In genomic region chr6:21808551-21809181, GRCh38 we compare ENCODE assay signal across 1 cellular context.
A peak's percentile ranks its signal among the peaks of the same experiment; 100 is the strongest.
TF ChIP-seq lines count a peak whose summit lies in the region.

No MANE protein-coding gene starts in this region.

TF ChIP-seq in HEK293, 187 proteins besides CTCF, POLR2A, EP300 and RAD21 (continued from another document):
- TF ChIP-seq ZNF654 (tag by site-specific recombination; IDR thresholded peaks at IDR 0.05; ENCODE audit: low read depth) (no peak), TRIM28 (IDR thresholded peaks at IDR 0.05; ENCODE audit: borderline replicate concordance, low read length) (peak; percentile 56; the same call in 1 of the 2 replicates), ZXDB (tag by site-specific recombination; IDR thresholded peaks at IDR 0.05) (peak; percentile 25; the same call in 1 of the 2 replicates), ZNF621 (tag by site-specific recombination; IDR thresholded peaks at IDR 0.05) (no peak), ZNF791 (tag by site-specific recombination; IDR thresholded peaks at IDR 0.05) (no peak), ZNF335 (tag by site-specific recombination; conservative IDR thresholded peaks at IDR 0.05) (peak; percentile 56), ZBTB48 (tag by site-specific recombination; IDR thresholded peaks at IDR 0.05) (no peak), MZF1 (tag by site-specific recombination; IDR thresholded peaks at IDR 0.05; ENCODE audit: borderline replicate concordance) (no peak), IKZF3 (tag by site-specific recombination; IDR thresholded peaks at IDR 0.05) (peak; percentile 47), ZNF366 (tag by site-specific recombination; conservative IDR thresholded peaks at IDR 0.05) (no peak), ZNF202 (tag by site-specific recombination; IDR thresholded peaks at IDR 0.05; ENCODE audit: borderline replicate concordance) (no peak), ZSCAN30 (tag by site-specific recombination; IDR thresholded peaks at IDR 0.05) (0 out of 2 replicates have a peak, but pooled peaks have one; percentile 20), ZBTB8A (tag by site-specific recombination; IDR thresholded peaks at IDR 0.05) (0 out of 2 replicates have a peak, but pooled peaks have one; percentile 6), ZNF341 (tag by site-specific recombination; IDR thresholded peaks at IDR 0.05; ENCODE audit: low read depth) (peak; percentile 62), ZNF768 (tag by site-specific recombination; IDR thresholded peaks at IDR 0.05) (no peak), ZNF843 (tag by site-specific recombination; IDR thresholded peaks at IDR 0.05) (no peak; the same call in 1 of the 2 replicates), ZNF571 (tag by site-specific recombination; IDR thresholded peaks at IDR 0.05) (no peak), ZNF629 (tag by site-specific recombination; IDR thresholded peaks at IDR 0.05) (no peak), INSM2 (tag by site-specific recombination; IDR thresholded peaks at IDR 0.05) (no peak), OSR2 (tag by site-specific recombination; IDR thresholded peaks at IDR 0.05) (peak; percentile 56), HOXC10 (CRISPR knock-in tag; IDR thresholded peaks at IDR 0.05) (no peak), ZNF10 (tag by site-specific recombination; IDR thresholded peaks at IDR 0.05) (peak; percentile 61; the same call in 1 of the 2 replicates), ZNF2 (tag by site-specific recombination; IDR thresholded peaks at IDR 0.05) (0 out of 2 replicates have a peak, but pooled peaks have one; percentile 19)
- TF ChIP-seq, protein P1, sequence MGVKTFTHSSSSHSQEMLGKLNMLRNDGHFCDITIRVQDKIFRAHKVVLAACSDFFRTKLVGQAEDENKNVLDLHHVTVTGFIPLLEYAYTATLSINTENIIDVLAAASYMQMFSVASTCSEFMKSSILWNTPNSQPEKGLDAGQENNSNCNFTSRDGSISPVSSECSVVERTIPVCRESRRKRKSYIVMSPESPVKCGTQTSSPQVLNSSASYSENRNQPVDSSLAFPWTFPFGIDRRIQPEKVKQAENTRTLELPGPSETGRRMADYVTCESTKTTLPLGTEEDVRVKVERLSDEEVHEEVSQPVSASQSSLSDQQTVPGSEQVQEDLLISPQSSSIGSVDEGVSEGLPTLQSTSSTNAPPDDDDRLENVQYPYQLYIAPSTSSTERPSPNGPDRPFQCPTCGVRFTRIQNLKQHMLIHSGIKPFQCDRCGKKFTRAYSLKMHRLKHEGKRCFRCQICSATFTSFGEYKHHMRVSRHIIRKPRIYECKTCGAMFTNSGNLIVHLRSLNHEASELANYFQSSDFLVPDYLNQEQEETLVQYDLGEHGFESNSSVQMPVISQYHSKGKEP (tag by site-specific recombination; IDR thresholded peaks at IDR 0.05), result 0 out of 2 replicates have a peak, but pooled peaks have one; percentile 4
- TF ChIP-seq, protein P2, sequence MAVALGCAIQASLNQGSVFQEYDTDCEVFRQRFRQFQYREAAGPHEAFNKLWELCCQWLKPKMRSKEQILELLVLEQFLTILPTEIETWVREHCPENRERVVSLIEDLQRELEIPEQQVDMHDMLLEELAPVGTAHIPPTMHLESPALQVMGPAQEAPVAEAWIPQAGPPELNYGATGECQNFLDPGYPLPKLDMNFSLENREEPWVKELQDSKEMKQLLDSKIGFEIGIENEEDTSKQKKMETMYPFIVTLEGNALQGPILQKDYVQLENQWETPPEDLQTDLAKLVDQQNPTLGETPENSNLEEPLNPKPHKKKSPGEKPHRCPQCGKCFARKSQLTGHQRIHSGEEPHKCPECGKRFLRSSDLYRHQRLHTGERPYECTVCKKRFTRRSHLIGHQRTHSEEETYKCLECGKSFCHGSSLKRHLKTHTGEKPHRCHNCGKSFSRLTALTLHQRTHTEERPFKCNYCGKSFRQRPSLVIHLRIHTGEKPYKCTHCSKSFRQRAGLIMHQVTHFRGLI (tag by site-specific recombination; IDR thresholded peaks at IDR 0.05), result 0 out of 2 replicates have a peak, but pooled peaks have one; percentile 12
- TF ChIP-seq, protein P3, sequence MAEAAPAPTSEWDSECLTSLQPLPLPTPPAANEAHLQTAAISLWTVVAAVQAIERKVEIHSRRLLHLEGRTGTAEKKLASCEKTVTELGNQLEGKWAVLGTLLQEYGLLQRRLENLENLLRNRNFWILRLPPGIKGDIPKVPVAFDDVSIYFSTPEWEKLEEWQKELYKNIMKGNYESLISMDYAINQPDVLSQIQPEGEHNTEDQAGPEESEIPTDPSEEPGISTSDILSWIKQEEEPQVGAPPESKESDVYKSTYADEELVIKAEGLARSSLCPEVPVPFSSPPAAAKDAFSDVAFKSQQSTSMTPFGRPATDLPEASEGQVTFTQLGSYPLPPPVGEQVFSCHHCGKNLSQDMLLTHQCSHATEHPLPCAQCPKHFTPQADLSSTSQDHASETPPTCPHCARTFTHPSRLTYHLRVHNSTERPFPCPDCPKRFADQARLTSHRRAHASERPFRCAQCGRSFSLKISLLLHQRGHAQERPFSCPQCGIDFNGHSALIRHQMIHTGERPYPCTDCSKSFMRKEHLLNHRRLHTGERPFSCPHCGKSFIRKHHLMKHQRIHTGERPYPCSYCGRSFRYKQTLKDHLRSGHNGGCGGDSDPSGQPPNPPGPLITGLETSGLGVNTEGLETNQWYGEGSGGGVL (tag by site-specific recombination; IDR thresholded peaks at IDR 0.05), result no peak
- TF ChIP-seq, protein P4, sequence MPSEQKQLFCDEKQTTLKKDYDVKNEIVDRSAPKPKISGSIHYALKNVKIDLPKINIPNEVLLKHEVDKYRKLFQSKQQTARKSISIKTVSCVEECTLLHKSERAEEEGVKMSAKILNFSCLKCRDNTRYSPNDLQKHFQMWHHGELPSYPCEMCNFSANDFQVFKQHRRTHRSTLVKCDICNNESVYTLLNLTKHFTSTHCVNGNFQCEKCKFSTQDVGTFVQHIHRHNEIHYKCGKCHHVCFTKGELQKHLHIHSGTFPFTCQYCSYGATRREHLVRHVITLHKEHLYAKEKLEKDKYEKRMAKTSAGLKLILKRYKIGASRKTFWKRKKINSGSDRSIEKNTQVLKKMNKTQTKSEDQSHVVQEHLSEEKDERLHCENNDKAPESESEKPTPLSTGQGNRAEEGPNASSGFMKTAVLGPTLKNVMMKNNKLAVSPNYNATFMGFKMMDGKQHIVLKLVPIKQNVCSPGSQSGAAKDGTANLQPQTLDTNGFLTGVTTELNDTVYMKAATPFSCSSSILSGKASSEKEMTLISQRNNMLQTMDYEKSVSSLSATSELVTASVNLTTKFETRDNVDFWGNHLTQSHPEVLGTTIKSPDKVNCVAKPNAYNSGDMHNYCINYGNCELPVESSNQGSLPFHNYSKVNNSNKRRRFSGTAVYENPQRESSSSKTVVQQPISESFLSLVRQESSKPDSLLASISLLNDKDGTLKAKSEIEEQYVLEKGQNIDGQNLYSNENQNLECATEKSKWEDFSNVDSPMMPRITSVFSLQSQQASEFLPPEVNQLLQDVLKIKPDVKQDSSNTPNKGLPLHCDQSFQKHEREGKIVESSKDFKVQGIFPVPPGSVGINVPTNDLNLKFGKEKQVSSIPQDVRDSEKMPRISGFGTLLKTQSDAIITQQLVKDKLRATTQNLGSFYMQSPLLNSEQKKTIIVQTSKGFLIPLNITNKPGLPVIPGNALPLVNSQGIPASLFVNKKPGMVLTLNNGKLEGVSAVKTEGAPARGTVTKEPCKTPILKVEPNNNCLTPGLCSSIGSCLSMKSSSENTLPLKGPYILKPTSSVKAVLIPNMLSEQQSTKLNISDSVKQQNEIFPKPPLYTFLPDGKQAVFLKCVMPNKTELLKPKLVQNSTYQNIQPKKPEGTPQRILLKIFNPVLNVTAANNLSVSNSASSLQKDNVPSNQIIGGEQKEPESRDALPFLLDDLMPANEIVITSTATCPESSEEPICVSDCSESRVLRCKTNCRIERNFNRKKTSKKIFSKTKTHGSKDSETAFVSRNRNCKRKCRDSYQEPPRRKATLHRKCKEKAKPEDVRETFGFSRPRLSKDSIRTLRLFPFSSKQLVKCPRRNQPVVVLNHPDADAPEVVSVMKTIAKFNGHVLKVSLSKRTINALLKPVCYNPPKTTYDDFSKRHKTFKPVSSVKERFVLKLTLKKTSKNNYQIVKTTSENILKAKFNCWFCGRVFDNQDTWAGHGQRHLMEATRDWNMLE (tag by site-specific recombination; conservative IDR thresholded peaks at IDR 0.05; ENCODE audit: low read depth), result peak; percentile 20; the same call in 1 of the 2 replicates
- TF ChIP-seq, protein P5, sequence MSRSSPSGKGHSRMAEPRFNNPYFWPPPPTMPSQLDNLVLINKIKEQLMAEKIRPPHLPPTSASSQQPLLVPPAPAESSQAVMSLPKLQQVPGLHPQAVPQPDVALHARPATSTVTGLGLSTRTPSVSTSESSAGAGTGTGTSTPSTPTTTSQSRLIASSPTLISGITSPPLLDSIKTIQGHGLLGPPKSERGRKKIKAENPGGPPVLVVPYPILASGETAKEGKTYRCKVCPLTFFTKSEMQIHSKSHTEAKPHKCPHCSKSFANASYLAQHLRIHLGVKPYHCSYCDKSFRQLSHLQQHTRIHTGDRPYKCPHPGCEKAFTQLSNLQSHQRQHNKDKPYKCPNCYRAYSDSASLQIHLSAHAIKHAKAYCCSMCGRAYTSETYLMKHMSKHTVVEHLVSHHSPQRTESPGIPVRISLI (tag by site-specific recombination; IDR thresholded peaks at IDR 0.05), result 0 out of 2 replicates have a peak, but pooled peaks have one; percentile 7
